In genomic region chr3:152269423-152270144, GRCh38 we compare ENCODE assay signal across 8 cellular contexts. TPM values are rescaled to one million over a fixed set of nuclear protein-coding genes. Genes with fewer than 3 reads are reported as not detected.
DNase-seq lines count a peak whose midpoint lies in the region; FAIRE-seq and TF ChIP-seq lines count a peak whose summit lies in the region.

No MANE protein-coding gene starts in this region.

- H3K27me3 ChIP-seq in keratinocyte (ENCODE audit: control insufficient read depth, extremely low read depth, insufficient read depth, low read length) (no peaks in the 10 kb centered on the region), smooth muscle cell (ENCODE audit: low read depth) (no peaks in the 10 kb centered on the region)

- H3K27ac ChIP-seq in caudate nucleus (ENCODE audit: low read depth, low read length) (peak overlapping the region; percentile 96), keratinocyte (ENCODE audit: control insufficient read depth, insufficient read depth, low read length) (peak overlapping the region; percentile 85), smooth muscle cell (ENCODE audit: low read depth) (peak overlapping the region; percentile 97)

- H3K4me2 ChIP-seq in keratinocyte (ENCODE audit: control insufficient read depth, extremely low read depth, insufficient read depth, low read depth, low read length) (peak overlapping the region; percentile 90), smooth muscle cell (peak overlapping the region; percentile 91)

- WGBS in smooth muscle cell (ENCODE audit: low lambda C conversion rate) = 1% methylated on average over 26 of the region's 26 CpGs

- dilution Hi-C loops in keratinocyte (cut with MboI; ENCODE audit: extremely low pct_ligation_motif_present, low sequenced_read_pairs) = no loop called here

- peak overlapping the region; percentile 71 to 90 (median 89) for H3K4me3 ChIP-seq in keratinocyte (ENCODE audit: control insufficient read depth in 2 of 3, extremely low read depth in 1 of 3, insufficient read depth in 2 of 3, low read depth in 1 of 3, low read length in 3 of 3)
- H3K4me3 ChIP-seq in smooth muscle cell = peak overlapping the region; percentile 84

- peak; percentile 87 for DNase-seq in EL
- DNase-seq in GOT3 (lab: John Stamatoyannopoulos, UW) = peak; percentile 53
- DNase-seq in M059J (ENCODE audit: low read depth) = peak; percentile 92
- DNase-seq in SK-MEL-5 (ENCODE audit: low read depth, low spot score) = peak; percentile 48
- peak in 25 of 61 donors; percentile 3 to 83 (median 58) for DNase-seq in caudate nucleus (lab: John Stamatoyannopoulos, UW)
- no peak for DNase-seq in keratinocyte (ENCODE audit: low read depth, low spot score)
- DNase-seq in smooth muscle cell (lab: John Stamatoyannopoulos, UW; ENCODE audit: unreplicated experiment) = peak; percentile 53
- DNase-seq in occipital lobe (lab: John Stamatoyannopoulos, UW) = no peak

- H2AFZ ChIP-seq in keratinocyte (ENCODE audit: control insufficient read depth, low read length) (peak overlapping the region; percentile 71), smooth muscle cell (ENCODE audit: low read depth) (peak overlapping the region; percentile 81)

- H3K9ac ChIP-seq in keratinocyte (ENCODE audit: control insufficient read depth, extremely low read depth, insufficient read depth, low read length) (peak overlapping the region; percentile 87), smooth muscle cell (ENCODE audit: low read depth) (peak overlapping the region; percentile 86)

- H4K20me1 ChIP-seq in keratinocyte (ENCODE audit: control insufficient read depth, extremely low read depth, insufficient read depth, low read length) = no peaks in the 10 kb centered on the region
- H4K20me1 ChIP-seq in smooth muscle cell (ENCODE audit: low read depth) = peaks cover 46% of the 10 kb centered on the region

- no peaks in the 10 kb centered on the region for H3K9me3 ChIP-seq in keratinocyte (ENCODE audit: control insufficient read depth, low read depth, low read length)
- H3K9me3 ChIP-seq in smooth muscle cell (replicated peaks; ENCODE audit: low read depth) = no peaks in the 10 kb centered on the region

- TF ChIP-seq CTCF in keratinocyte (optimal IDR thresholded peaks at IDR 0.05 in 1 of 3, IDR thresholded peaks at IDR 0.05 in 1 of 3, conservative IDR thresholded peaks at IDR 0.05 in 1 of 3; ENCODE audit: extremely low read depth in 1 of 3, insufficient read depth in 2 of 3, low read length in 3 of 3) = no peak
- no peak for TF ChIP-seq CTCF in smooth muscle cell (IDR thresholded peaks at IDR 0.05; ENCODE audit: borderline replicate concordance, insufficient read depth, poor library complexity, severe bottlenecking)

- in situ Hi-C loops in SK-MEL-5 (cut with HindIII; ENCODE audit: low pct_unique_long_range_greater_than_20kb, low sequenced_read_pairs) = no loop called here

- H3K9me1 ChIP-seq in keratinocyte (ENCODE audit: control insufficient read depth, extremely low read depth, insufficient read depth, low read length) = no peaks in the 10 kb centered on the region

- H3K4me1 ChIP-seq in keratinocyte (ENCODE audit: control insufficient read depth, extremely low read depth, insufficient read depth, low read length) (peaks cover 40% of the 10 kb centered on the region), smooth muscle cell (ENCODE audit: low read depth) (peaks cover 40% of the 10 kb centered on the region)

- H3K36me3 ChIP-seq in keratinocyte (ENCODE audit: control insufficient read depth in 2 of 2, extremely low read depth in 1 of 2, insufficient read depth in 2 of 2, low read length in 2 of 2) = no peaks in the 10 kb centered on the region
- no peaks in the 10 kb centered on the region for H3K36me3 ChIP-seq in smooth muscle cell (ENCODE audit: low read depth)

- H3F3A ChIP-seq in smooth muscle cell (ENCODE audit: low read depth) = peaks cover 18% of the 10 kb centered on the region

- FAIRE-seq in keratinocyte (lab: Jason Lieb, UNC) = no peak

- H3K79me2 ChIP-seq in keratinocyte (ENCODE audit: control insufficient read depth, insufficient read depth, low read length) (peaks cover 55% of the 10 kb centered on the region), smooth muscle cell (ENCODE audit: low read depth) (peaks cover 55% of the 10 kb centered on the region)

RNA-seq across cellular contexts. Expression of gene MBNL1, which starts 0.9 kb away (rescaled TPM):
- total RNA-seq in M059J (2014; rRNA removed; shearing (Covaris generic)) = 187 and 201 TPM in 2 replicates
- 116 and 127 TPM in 2 replicates for total RNA-seq in SK-MEL-5 (2014; rRNA removed; shearing (Covaris generic))
- 58.8 and 93.4 TPM in 2 replicates for polyA plus RNA-seq in SK-MEL-5 (2015; cell fraction: cytosol; rRNA removed)
- polyA plus RNA-seq in SK-MEL-5 (2015; cell fraction: nucleus; rRNA removed) = 93.9 and 94.2 TPM in 2 replicates
- polyA plus RNA-seq in keratinocyte (56.4 to 71.2 TPM (median 58.3 TPM) in 3 replicates), smooth muscle cell (19.5 and 22.0 TPM in 2 replicates)
- polyA plus RNA-seq in keratinocyte (2011; ENCODE audit: low read depth) = 46.2 TPM
- polyA plus RNA-seq in keratinocyte (2011; cell fraction: cytosol; rRNA removed) = 49.0 and 54.8 TPM in 2 replicates
- 76.5 and 82.3 TPM in 2 replicates for polyA plus RNA-seq in keratinocyte (2011; cell fraction: nucleus; rRNA removed)
- polyA plus RNA-seq in keratinocyte (2012; ENCODE audit: low replicate concordance) = 26.3 and 45.5 TPM in 2 replicates
- polyA minus RNA-seq in keratinocyte = 98.5 to 233 TPM (median 221 TPM) in 3 replicates
- polyA minus RNA-seq in keratinocyte (2011; cell fraction: cytosol; rRNA and poly(A)+ RNA removed) = 130 TPM
- 153 and 237 TPM in 2 replicates for polyA minus RNA-seq in keratinocyte (2011; cell fraction: nucleus; rRNA and poly(A)+ RNA removed)
- total RNA-seq in smooth muscle cell (126 and 128 TPM in 2 replicates), occipital lobe (68.5 TPM)

Comparison
In these comparisons a context has a peak if more than half of its experiments do, and no peak if none do; other contexts are left out.
1. DNase-seq: peak in EL (single experiment), GOT3 (single experiment), M059J (single experiment), SK-MEL-5 (single experiment) and smooth muscle cell (single experiment); none in keratinocyte (single experiment) and occipital lobe (single experiment).
2. Peak in every context shown above with its lines, with median percentiles within 50 percentile points of each other: H3K27ac ChIP-seq.